ENCODE assay signal across 27 cellular contexts in genomic region chr2:139317259-139317658, GRCh38.
"Had no signal": no experiment of that assay in that cellular context is flagged by ENCODE, and none has a peak within 500 bp of the region (broad histone marks: within the 10 kb centered on the region; RNA-seq: fewer than 3 reads in every experiment).

No MANE protein-coding gene starts in this region.

- H3K4me3 ChIP-seq: neural progenitor cell, ovary, psoas muscle, right lobe of liver, sigmoid colon, stomach, thoracic aorta, thyroid gland, tibial nerve, upper lobe of left lung, vagina had no signal

- H3K4me3 Mint-ChIP-seq: nephron; neural progenitor cell; stimulated activated effector memory CD8-positive, alpha-beta T cell treated with anti-CD3 and anti-CD28 coated beads, Interleukin-12 subunit alpha, Interleukin-12 subunit beta, amount 100 ng/mL, for 72 hours; stimulated activated naive B cell treated with anti-CD40 and anti-IgM and Interleukin-4, amounts not matched to agents 10 μg/mL and 1 μg/mL and 100 μg/mL, for 72 hours; stimulated activated naive CD8-positive, alpha-beta T cell treated with anti-CD3 and anti-CD28 coated beads, Interleukin-15, Interleukin-2, amounts not matched to agents 100 ng/mL and 50 ng/mL, for 24 hours had no signal

- H2AFZ ChIP-seq: neural progenitor cell, parathyroid adenoma had no signal

- H3K36me3 Mint-ChIP-seq: neural progenitor cell; stimulated activated effector memory CD8-positive, alpha-beta T cell treated with anti-CD3 and anti-CD28 coated beads, Interleukin-12 subunit alpha, Interleukin-12 subunit beta, amount 100 ng/mL, for 72 hours; stimulated activated naive B cell treated with anti-CD40 and anti-IgM and Interleukin-4, amounts not matched to agents 10 μg/mL and 1 μg/mL and 100 μg/mL, for 72 hours had no signal

- H3K9me3 ChIP-seq: ovary, psoas muscle, right lobe of liver, sigmoid colon, stomach, thoracic aorta, thyroid gland, tibial nerve, upper lobe of left lung, vagina had no signal

- H3K4me1 ChIP-seq: neural progenitor cell, parathyroid adenoma, psoas muscle, right lobe of liver, stomach, thyroid gland, tibial nerve, upper lobe of left lung, vagina had no signal

- H3K27me3 ChIP-seq: neural progenitor cell, ovary, right lobe of liver, sigmoid colon, stomach, thyroid gland, tibial nerve, upper lobe of left lung, vagina had no signal

- H3K4me1 Mint-ChIP-seq: nephron; neural progenitor cell; stimulated activated effector memory CD8-positive, alpha-beta T cell treated with anti-CD3 and anti-CD28 coated beads, Interleukin-12 subunit alpha, Interleukin-12 subunit beta, amount 100 ng/mL, for 72 hours; stimulated activated naive B cell treated with anti-CD40 and anti-IgM and Interleukin-4, amounts not matched to agents 10 μg/mL and 1 μg/mL and 100 μg/mL, for 72 hours had no signal

- H3K36me3 ChIP-seq: neural progenitor cell, ovary, right lobe of liver, sigmoid colon, stomach, thoracic aorta, thyroid gland, tibial nerve, upper lobe of left lung, vagina had no signal

- H3K27ac Mint-ChIP-seq: nephron; neural progenitor cell; progenitor cell of endocrine pancreas; stimulated activated effector memory CD8-positive, alpha-beta T cell treated with anti-CD3 and anti-CD28 coated beads, Interleukin-12 subunit alpha, Interleukin-12 subunit beta, amount 100 ng/mL, for 72 hours; stimulated activated naive B cell treated with anti-CD40 and anti-IgM and Interleukin-4, amounts not matched to agents 10 μg/mL and 1 μg/mL and 100 μg/mL, for 72 hours; stimulated activated naive CD8-positive, alpha-beta T cell treated with anti-CD3 and anti-CD28 coated beads, Interleukin-15, Interleukin-2, amounts not matched to agents 100 ng/mL and 50 ng/mL, for 24 hours had no signal

- H3K9me3 Mint-ChIP-seq: nephron, neural progenitor cell had no signal

- H3K27me3 Mint-ChIP-seq: progenitor cell of endocrine pancreas; stimulated activated naive B cell treated with anti-CD40 and anti-IgM and Interleukin-4, amounts not matched to agents 10 μg/mL and 1 μg/mL and 100 μg/mL, for 72 hours; stimulated activated naive CD8-positive, alpha-beta T cell treated with anti-CD3 and anti-CD28 coated beads, Interleukin-15, Interleukin-2, amounts not matched to agents 100 ng/mL and 50 ng/mL, for 24 hours had no signal

- H3K79me2 ChIP-seq: parathyroid adenoma had no signal

- H3K27ac ChIP-seq: neural progenitor cell, ovary, parathyroid adenoma, psoas muscle, right lobe of liver, sigmoid colon, stomach, thoracic aorta, thyroid gland, tibial nerve, upper lobe of left lung, vagina had no signal

- DNase-seq: occipital lobe; ovary; posterior cingulate gyrus; psoas muscle; right cardiac atrium; right lobe of liver; sigmoid colon; small intestine; stimulated activated CD4-positive, alpha-beta T cell treated with anti-CD3 and anti-CD28 coated beads, Interleukin-15, amount 100 ng/mL, for 24 hours; stimulated activated CD4-positive, alpha-beta T cell treated with anti-CD3 and anti-CD28 coated beads, Interleukin-2, amount 100 ng/mL, for 24 hours; stimulated activated CD4-positive, alpha-beta T cell treated with anti-CD3 and anti-CD28 coated beads, Interleukin-2, amount 100 ng/mL, for 48 hours; stimulated activated CD4-positive, alpha-beta T cell treated with anti-CD3 and anti-CD28 coated beads, Interleukin-4, amount 100 ng/mL, for 24 hours; stimulated activated naive B cell treated with anti-CD40 and anti-IgM and Interleukin-4, amounts not matched to agents 10 μg/mL and 1 μg/mL and 100 μg/mL, for 72 hours; stimulated activated naive CD4-positive, alpha-beta T cell treated with Interleukin-2 at 50 U/mL for 16 hours; stomach; thyroid gland; trophoblast cell; upper lobe of left lung had no signal

- H3K4me2 ChIP-seq: neural progenitor cell had no signal

- ATAC-seq: psoas muscle; right cardiac atrium; right lobe of liver; stimulated activated effector memory CD8-positive, alpha-beta T cell treated with anti-CD3 and anti-CD28 coated beads, Interleukin-12 subunit alpha, Interleukin-12 subunit beta, amount 100 ng/mL, for 72 hours; stimulated activated naive B cell treated with anti-CD40 and anti-IgM and Interleukin-4, amounts not matched to agents 10 μg/mL and 1 μg/mL and 100 μg/mL, for 72 hours had no signal
